In genomic region chr2:128027278-128027800, GRCh38 we compare ENCODE assay signal across 8 cellular contexts. TPM values are rescaled to one million over a fixed set of nuclear protein-coding genes. Genes with fewer than 3 reads are reported as not detected.
A peak's percentile ranks its signal among the peaks of the same experiment; 100 is the strongest.
DNase-seq lines count a peak whose midpoint lies in the region; ATAC-seq, FAIRE-seq and TF ChIP-seq lines count a peak whose summit lies in the region.

No MANE protein-coding gene starts in this region.

- WGBS in small intestine, 3 donors = 0% methylated on average over 25 to 51 of the region's 51 CpGs

- TF ChIP-seq CTCF in WI38 (IDR thresholded peaks at IDR 0.05; ENCODE audit: low read depth, low read length) = no peak
- TF ChIP-seq CTCF in bronchial epithelial cell (IDR thresholded peaks at IDR 0.05; ENCODE audit: insufficient read depth, low read length, severe bottlenecking) = no peak

- H3K27me3 ChIP-seq in bronchial epithelial cell (ENCODE audit: control insufficient read depth, insufficient read depth, low read length) (no peaks in the 10 kb centered on the region), small intestine (ENCODE audit: control insufficient read depth in 2 of 2, insufficient read depth in 2 of 2, low read length in 2 of 2) (no peaks in the 10 kb centered on the region)

- peak; percentile 64 for ATAC-seq in GM18873 (IDR thresholded peaks at IDR 0.05; ENCODE audit: low FRiP score, unreplicated experiment)
- peak; percentile 81 for ATAC-seq in HG03159 (IDR thresholded peaks at IDR 0.05; ENCODE audit: unreplicated experiment)

- H3K4me3 ChIP-seq in WI38 (ENCODE audit: low read depth, low read length) = peak overlapping the region; percentile 83
- peak overlapping the region; percentile 98 for H3K4me3 ChIP-seq in bronchial epithelial cell (ENCODE audit: low read depth, low read length)
- H3K4me3 ChIP-seq in small intestine (ENCODE audit: low read depth in 1 of 2, low read length in 2 of 2) = peak overlapping the region; percentile 91 to 99

- H3K27ac ChIP-seq in small intestine (ENCODE audit: low read depth in 1 of 2, low read length in 1 of 2) = peak overlapping the region; percentile 95 to 99

- no peaks in the 10 kb centered on the region for H3K36me3 ChIP-seq in bronchial epithelial cell (ENCODE audit: control insufficient read depth, insufficient read depth, low read length)
- H3K36me3 ChIP-seq in small intestine (ENCODE audit: control insufficient read depth in 2 of 2, insufficient read depth in 2 of 2, low read length in 2 of 2) = no peaks in the 10 kb centered on the region

- peak; percentile 99 for DNase-seq in ACHN
- peak; percentile 97 for DNase-seq in NCI-H2196 treated with DMSO at 0.1 percent for 48 hours (lab: John Stamatoyannopoulos, UW; ENCODE audit: unreplicated experiment)
- peak; percentile 93 for DNase-seq in bronchial epithelial cell (ENCODE audit: low read depth)
- DNase-seq in iPS-NIHi7 (ENCODE audit: extremely low spot score) = peak; percentile 100
- peak; percentile 99 for DNase-seq in small intestine

- in situ Hi-C loops in ACHN (cut with HindIII; ENCODE audit: low pct_ligation_motif_present, low pct_unique_long_range_greater_than_20kb, low sequenced_read_pairs) = no loop called here

- FAIRE-seq in bronchial epithelial cell (lab: Jason Lieb, UNC) = no peak
- FAIRE-seq in small intestine (lab: Jason Lieb, UNC) = no peak

- no peaks in the 10 kb centered on the region for H3K9me3 ChIP-seq in small intestine (ENCODE audit: control insufficient read depth, low read depth)

- peaks cover 0 to 2% of the 10 kb centered on the region in 2 donors for H3K4me1 ChIP-seq in small intestine (ENCODE audit: control insufficient read depth in 2 of 2, insufficient read depth in 1 of 2, low read depth in 1 of 2, low read length in 1 of 2)

RNA-seq across cellular contexts. Expression of gene SAP130, which starts 0.5 kb away (rescaled TPM):
- total RNA-seq in bronchial epithelial cell = 1.6 and 3.6 TPM in 2 replicates
- polyA plus RNA-seq in small intestine = 1 to 10 TPM; 7.0 to 8.0 (median 7.6) TPM

Comparison
In these comparisons a context has a peak if more than half of its experiments do, and no peak if none do; other contexts are left out.
1. Peak in every context shown above with its lines: DNase-seq, ATAC-seq, H3K4me3 ChIP-seq and H3K27ac ChIP-seq.